8 cellular contexts compared by ENCODE assay signal in the genomic region with DNA sequence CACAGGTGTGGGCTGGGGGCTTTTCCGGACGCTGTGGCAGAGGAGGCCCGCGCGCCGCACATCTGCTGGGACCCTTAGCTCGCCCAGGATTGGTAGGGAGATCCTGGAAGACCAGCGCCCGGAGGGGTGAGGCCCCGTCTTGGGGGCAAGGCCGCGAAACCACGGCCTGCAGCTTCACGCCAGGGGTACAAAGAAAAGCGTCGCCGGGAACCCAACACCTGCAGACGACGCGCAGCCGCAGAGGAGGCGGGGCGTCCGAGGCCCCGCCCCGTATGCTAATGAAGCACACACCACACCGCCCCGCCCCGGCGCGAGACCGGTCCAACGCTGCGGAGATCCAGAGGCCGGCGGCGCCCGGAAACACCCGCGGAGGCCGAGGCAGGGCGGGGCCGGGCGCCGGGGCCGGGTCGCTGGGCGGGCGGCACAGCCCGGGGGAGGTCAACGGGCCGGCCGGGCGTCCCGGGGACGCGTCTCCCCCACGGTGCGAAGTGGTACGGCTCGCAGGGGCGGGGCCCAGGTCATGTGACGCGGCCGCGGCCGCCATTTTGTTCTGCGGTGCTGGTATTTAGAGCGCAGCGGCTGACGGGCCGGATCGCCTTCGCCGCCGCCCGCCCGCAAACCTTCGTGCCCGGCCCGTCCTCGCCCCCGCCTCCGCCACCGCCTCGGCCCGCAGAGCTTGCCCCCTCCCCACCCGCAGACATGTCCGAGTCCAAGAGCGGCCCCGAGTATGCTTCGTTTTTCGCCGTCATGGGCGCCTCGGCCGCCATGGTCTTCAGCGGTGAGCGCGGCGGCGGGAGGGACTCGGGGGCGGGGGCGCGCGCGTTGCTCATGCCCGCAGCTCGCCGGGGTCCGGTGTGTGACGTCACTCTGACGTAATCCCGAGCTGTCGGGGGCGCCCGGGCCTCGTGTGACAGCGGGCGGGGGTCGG. TPM values are rescaled to one million over a fixed set of nuclear protein-coding genes. Genes with fewer than 3 reads are reported as not detected.
A peak's percentile ranks its signal among the peaks of the same experiment; 100 is the strongest.
DNase-seq lines count a peak whose midpoint lies in the region; ATAC-seq and TF ChIP-seq lines count a peak whose summit lies in the region.

TSS of gene ATP6V0C (plus strand) at position 548 of the 928 bp plus-strand sequence. CDS start at position 700, 152 bp downstream.

- H3K4me3 Mint-ChIP-seq in Caco-2 (ENCODE audit: unreplicated experiment) (peak within 1 kb of the TSS; percentile 86), mesothelial cell of epicardium (peak within 1 kb of the TSS; percentile 90)

- H3K27me3 Mint-ChIP-seq in Caco-2 (ENCODE audit: insufficient read depth, unreplicated experiment) (no peaks in the 10 kb centered on the region), mesothelial cell of epicardium (ENCODE audit: low read depth) (peaks cover 3% of the 10 kb centered on the region)

- POLR2A ChIA-PET in Caco-2 (lab: Charles Lee), result interaction anchor here (0.5 to 0.6 kb wide), 2 partner anchors 36 to 244 kb away, joined by 3 to 4 read pairs; no protein-coding TSS in a partner anchor

- peak; percentile 60 for ATAC-seq in GM21390 (IDR thresholded peaks at IDR 0.05; ENCODE audit: unreplicated experiment)

- H3K9me3 ChIP-seq in Caco-2 (no peaks in the 10 kb centered on the region), HUES48 (ENCODE audit: control insufficient read depth, insufficient read depth, low read length) (no peaks in the 10 kb centered on the region)

- H3K9me3 Mint-ChIP-seq in Caco-2 (ENCODE audit: unreplicated experiment) (no peaks in the 10 kb centered on the region), mesothelial cell of epicardium (no peaks in the 10 kb centered on the region)

- peaks cover 3% of the 10 kb centered on the region for H3K36me3 ChIP-seq in Caco-2 (ENCODE audit: control insufficient read depth, insufficient read depth, low read length)
- no peaks in the 10 kb centered on the region for H3K36me3 ChIP-seq in HUES48 (ENCODE audit: control insufficient read depth, insufficient read depth, low read length)

- H3K27me3 ChIP-seq in Caco-2 (replicated peaks; ENCODE audit: control insufficient read depth, insufficient read depth, low read length) (no peaks in the 10 kb centered on the region), HUES48 (ENCODE audit: control insufficient read depth, insufficient read depth, low read length) (no peaks in the 10 kb centered on the region)

- DNase-seq in Caco-2, result peak; percentile 94 to 95
- peak; percentile 81 for DNase-seq in NOMO-1 treated with dmso at 0.1 percent for 144 hours (lab: John Stamatoyannopoulos, UW; ENCODE audit: unreplicated experiment)
- peak; percentile 71 for DNase-seq in activated CD8-positive, alpha-beta memory T cell treated with anti-CD3 and anti-CD28 coated beads, Interleukin-2, amount 50 U/mL, for 1 hour (ENCODE audit: extremely low read depth)
- peak; percentile 92 to 93 for DNase-seq in mesothelial cell of epicardium (ENCODE audit: low spot score in 2 of 2, unreplicated experiment in 2 of 2)
- DNase-seq in stimulated activated CD8-positive, alpha-beta memory T cell treated with anti-CD3 and anti-CD28 coated beads, Interleukin-15, amount 100 ng/mL, for 4 hours (ENCODE audit: low read depth in 2 of 2), result peak; percentile 69 to 81

- intact Hi-C loops in Caco-2 (cut with micrococcal nuclease; ENCODE audit: unreplicated experiment), result no loop called here

- H3K27ac ChIP-seq in HUES48 (ENCODE audit: low read depth, low read length), result peak within 1 kb of the TSS; percentile 96

- peak within 1 kb of the TSS; percentile 87 for H3K27ac Mint-ChIP-seq in Caco-2 (ENCODE audit: unreplicated experiment)
- peak within 1 kb of the TSS; percentile 96 for H3K27ac Mint-ChIP-seq in mesothelial cell of epicardium

- TF ChIP-seq CTCF in Caco-2 (IDR thresholded peaks at IDR 0.05; ENCODE audit: insufficient read depth in 1 of 2, low read depth in 1 of 2, low read length in 1 of 2, severe bottlenecking in 1 of 2, unreplicated experiment in 1 of 2) (no peak), mesothelial cell of epicardium (IDR thresholded peaks at IDR 0.05; ENCODE audit: unreplicated experiment) (no peak)

- peak within 1 kb of the TSS; percentile 95 for H3K9ac ChIP-seq in HUES48 (ENCODE audit: low read depth, low read length)

- H3K4me3 ChIP-seq in Caco-2 (ENCODE audit: low read depth, low read length), result peak within 1 kb of the TSS; percentile 99
- peak within 1 kb of the TSS; percentile 81 for H3K4me3 ChIP-seq in HUES48 (ENCODE audit: low read depth, low read length)

- H3K4me1 ChIP-seq in Caco-2, result peaks cover 17% of the 10 kb centered on the region
- H3K4me1 ChIP-seq in HUES48 (ENCODE audit: control insufficient read depth, insufficient read depth, low read length), result peaks cover 21% of the 10 kb centered on the region; the same call in 1 of the 2 replicates

- peaks cover 46% of the 10 kb centered on the region for H3K36me3 Mint-ChIP-seq in Caco-2 (ENCODE audit: insufficient read depth, unreplicated experiment)
- H3K36me3 Mint-ChIP-seq in mesothelial cell of epicardium, result no peaks in the 10 kb centered on the region

- in situ Hi-C loops in endometrial microvascular endothelial cells (cut with HindIII; ENCODE audit: inconsistent ontology term, low pct_unique_long_range_greater_than_20kb, low sequenced_read_pairs), result no loop called here

- CTCF ChIA-PET in Caco-2 (lab: Charles Lee), result interaction anchor here (0.5 to 2.1 kb wide), 3 partner anchors 11 to 12 kb away, joined by 3 to 11 read pairs (median 8); no protein-coding TSS in a partner anchor

- H3K4me1 Mint-ChIP-seq in Caco-2 (ENCODE audit: low read depth, unreplicated experiment), result peaks cover 27% of the 10 kb centered on the region
- peaks cover 47% of the 10 kb centered on the region for H3K4me1 Mint-ChIP-seq in mesothelial cell of epicardium

- no TSS peak for BruUV-seq in Caco-2 (replicated peaks; lab: Mats Ljungman, UMichigan)

RNA-seq across cellular contexts. Expression of gene ATP6V0C, which starts in this region (rescaled TPM):
- total RNA-seq in Caco-2 (2022) (200 and 204 TPM in 2 replicates), endometrial microvascular endothelial cells (ENCODE audit: inconsistent ontology term) (55.0 TPM), mesothelial cell of epicardium (143 to 151 TPM (median 149 TPM) in 3 replicates)

Comparison
In these comparisons a context has a peak if more than half of its experiments do, and no peak if none do; other contexts are left out.
1. Peak in every context shown above with its lines: DNase-seq, ATAC-seq, H3K4me3 ChIP-seq and H3K27ac ChIP-seq.